ENCODE assay signal across 8 cellular contexts in the genomic region with DNA sequence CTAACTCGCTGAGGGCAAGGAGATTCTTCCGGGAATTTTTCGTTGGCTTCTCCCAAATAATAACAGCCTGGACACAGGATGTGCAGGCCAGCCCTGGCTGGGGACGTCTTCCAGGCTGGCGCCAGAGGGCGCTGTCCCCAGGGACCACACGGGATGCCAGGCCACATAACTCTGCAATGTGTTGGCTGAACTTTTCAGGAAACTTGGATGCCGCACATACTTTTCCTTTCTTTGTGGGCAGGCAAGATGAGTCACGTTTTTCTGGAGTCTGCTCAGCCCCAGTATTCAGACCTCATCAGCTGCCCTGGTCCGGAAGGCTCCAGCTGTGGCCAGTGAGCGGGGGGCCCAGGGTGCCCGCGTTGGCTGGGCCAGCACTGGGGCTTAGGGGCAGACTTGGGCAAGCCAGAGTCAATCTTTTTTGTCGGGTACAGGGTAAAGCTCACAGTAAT.
DNase-seq lines count a peak whose midpoint lies in the region; ATAC-seq and TF ChIP-seq lines count a peak whose summit lies in the region.

No MANE protein-coding gene starts in this region.

- no peaks in the 10 kb centered on the region for H3K27me3 Mint-ChIP-seq in effector memory CD8-positive, alpha-beta T cell

- H3K27me3 ChIP-seq in SJSA1 (replicated peaks): no peaks in the 10 kb centered on the region

- H3K36me3 ChIP-seq in SJSA1: no peaks in the 10 kb centered on the region

- no peak overlapping the region for H3K27ac Mint-ChIP-seq in effector memory CD8-positive, alpha-beta T cell

- peak; percentile 100 for TF ChIP-seq CTCF in HFF-Myc (IDR thresholded peaks at IDR 0.05; ENCODE audit: low read depth, low read length, missing control alignments)

- no peaks in the 10 kb centered on the region for H3K36me3 Mint-ChIP-seq in effector memory CD8-positive, alpha-beta T cell (ENCODE audit: insufficient read depth)

- peaks cover 12 to 16% of the 10 kb centered on the region in 2 donors for H3K4me1 Mint-ChIP-seq in effector memory CD8-positive, alpha-beta T cell (ENCODE audit: low read depth in 2 of 2)

- no peak overlapping the region for H3K4me3 Mint-ChIP-seq in effector memory CD8-positive, alpha-beta T cell

- H3K4me1 ChIP-seq in SJSA1 (replicated peaks): peaks cover 63% of the 10 kb centered on the region

- DNase-seq in NCI-H1694 treated with DMSO at 0.1 percent for 48 hours (lab: John Stamatoyannopoulos, UW) (peak; percentile 8), NCI-H1694 (lab: John Stamatoyannopoulos, UW) (no peak), HFF-Myc (ENCODE audit: extremely low read depth, low read depth) (peak; percentile 99), SJSA1 (ENCODE audit: low read depth in 1 of 2, low spot score in 2 of 2) (peak; percentile 97 to 98), fibroblast of gingiva (ENCODE audit: low read depth) (peak; percentile 98), myocyte (ENCODE audit: low read depth) (peak; percentile 100)
- no peak for DNase-seq in effector memory CD8-positive, alpha-beta T cell

- no peak for ATAC-seq in effector memory CD8-positive, alpha-beta T cell (replicated peaks)
- no peak for ATAC-seq in HG02678 (IDR thresholded peaks at IDR 0.05; ENCODE audit: unreplicated experiment)

- no peaks in the 10 kb centered on the region for H3K9me3 Mint-ChIP-seq in effector memory CD8-positive, alpha-beta T cell

- H3K27ac ChIP-seq in SJSA1: peak overlapping the region; percentile 97

- H3K4me3 ChIP-seq in HFF-Myc (replicated peaks; ENCODE audit: low read depth, low read length): no peak overlapping the region
- H3K4me3 ChIP-seq in SJSA1: no peak overlapping the region

- no peaks in the 10 kb centered on the region; the same call in 1 of the 2 replicates for H3K9me3 ChIP-seq in SJSA1 (replicated peaks)

Comparison
In these comparisons a context has a peak if more than half of its experiments do, and no peak if none do; other contexts are left out.
1. DNase-seq: peak in NCI-H1694 treated with DMSO at 0.1 percent for 48 hours (single experiment), HFF-Myc (single experiment), SJSA1 (2 of 2), fibroblast of gingiva (single experiment) and myocyte (single experiment); none in NCI-H1694 (single experiment) and effector memory CD8-positive, alpha-beta T cell (0 of 3).